Comparison of ENCODE assay signal across 19 cellular contexts in genomic region chr1:92886886-92887419, GRCh38. TPM values are rescaled to one million over a fixed set of nuclear protein-coding genes. Genes with fewer than 3 reads are reported as not detected.
DNase-seq lines count a peak whose midpoint lies in the region; TF ChIP-seq lines count a peak whose summit lies in the region.
"Had no signal": no experiment of that assay in that cellular context is flagged by ENCODE, and none has a peak within 500 bp of the region (broad histone marks: within the 10 kb centered on the region; RNA-seq: fewer than 3 reads in every experiment).

No MANE protein-coding gene starts in this region.

- no peaks in the 10 kb centered on the region for H3K36me3 ChIP-seq in hepatocyte (replicated peaks; ENCODE audit: insufficient read depth, low read depth)
- H3K36me3 ChIP-seq: Peyer's patch, prostate gland had no signal

- H4K20me1 ChIP-seq in hepatocyte (ENCODE audit: insufficient read depth, poor library complexity, severe bottlenecking) = no peaks in the 10 kb centered on the region

- peaks cover 6% of the 10 kb centered on the region for H3K4me1 ChIP-seq in hepatocyte (ENCODE audit: insufficient read depth)
- H3K4me1 ChIP-seq: prostate gland had no signal

- peak overlapping the region; percentile 14 for H3K4me3 Mint-ChIP-seq in type B pancreatic cell
- H3K4me3 Mint-ChIP-seq: activated CD4-positive, alpha-beta memory T cell treated with anti-CD3 and anti-CD28 coated beads for 36 hours; GM23338; nephron had no signal

- H3K36me3 Mint-ChIP-seq in type B pancreatic cell = no peaks in the 10 kb centered on the region

- peaks cover 12% of the 10 kb centered on the region for H3K9me3 ChIP-seq in hepatocyte (ENCODE audit: low read depth)
- H3K9me3 ChIP-seq: Peyer's patch, prostate gland had no signal

- no peak overlapping the region for H3K4me3 ChIP-seq in hepatocyte
- H3K4me3 ChIP-seq: GM23338, Peyer's patch, prostate gland had no signal

- DNase-seq in DMS53 treated with DMSO at 0.1 percent for 48 hours (lab: John Stamatoyannopoulos, UW; ENCODE audit: unreplicated experiment) = peak; percentile 98
- DNase-seq in NCI-H510A (lab: John Stamatoyannopoulos, UW) = peak; percentile 70
- peak; percentile 74 for DNase-seq in hepatocyte (ENCODE audit: low spot score)
- DNase-seq in type B pancreatic cell (ENCODE audit: extremely low spot score, unreplicated experiment) = no peak
- no peak for DNase-seq in activated T-cell treated with anti-CD3 and anti-CD28 coated beads, Interleukin-2, amount 50 U/mL, for 48 hours
- no peak for DNase-seq in epidermal melanocyte (ENCODE audit: insufficient read length, low spot score)
- no peak for DNase-seq in effector CD4-positive, alpha-beta T cell
- DNase-seq: activated CD4-positive, alpha-beta memory T cell treated with anti-CD3 and anti-CD28 coated beads for 36 hours; activated naive CD4-positive, alpha-beta T cell treated with Interleukin-2 at 50 U/mL for 16 hours; DMS79; mesenchymal stem cell; NCI-H187 treated with DMSO at 0.1 percent for 48 hours; NCI-H82; Peyer's patch; small intestine; stimulated activated CD4-positive, alpha-beta T cell treated with anti-CD3 and anti-CD28 coated beads, Interleukin-4, amount 100 ng/mL, for 24 hours had no signal

- peak overlapping the region; percentile 87 for H3K27ac ChIP-seq in hepatocyte
- H3K27ac ChIP-seq: Peyer's patch, prostate gland had no signal

- no peaks in the 10 kb centered on the region for H3K27me3 Mint-ChIP-seq in type B pancreatic cell
- H3K27me3 Mint-ChIP-seq: activated CD4-positive, alpha-beta memory T cell treated with anti-CD3 and anti-CD28 coated beads for 36 hours had no signal

- TF ChIP-seq CTCF in hepatocyte (IDR thresholded peaks at IDR 0.05; ENCODE audit: poor library complexity) (no peak), type B pancreatic cell (conservative IDR thresholded peaks at IDR 0.05) (no peak)

- no peaks in the 10 kb centered on the region for H3K9me3 Mint-ChIP-seq in type B pancreatic cell

- H3K27ac Mint-ChIP-seq in type B pancreatic cell = peak overlapping the region; percentile 14
- H3K27ac Mint-ChIP-seq: activated CD4-positive, alpha-beta memory T cell treated with anti-CD3 and anti-CD28 coated beads for 36 hours; GM23338; nephron had no signal

- no peaks in the 10 kb centered on the region for H3K4me1 Mint-ChIP-seq in type B pancreatic cell (ENCODE audit: unreplicated experiment)
- H3K4me1 Mint-ChIP-seq: GM23338, nephron had no signal

- no peak overlapping the region for H2AFZ ChIP-seq in hepatocyte
- H2AFZ ChIP-seq: GM23338 had no signal

- WGBS in hepatocyte (ENCODE audit: low lambda C conversion rate, missing lambda C conversion rate) = 62% methylated on average over 2 of the region's 2 CpGs

- peak overlapping the region; percentile 23 for H3K4me2 ChIP-seq in hepatocyte
- H3K4me2 ChIP-seq: GM23338 had no signal

- no peaks in the 10 kb centered on the region for H3K9me2 ChIP-seq in hepatocyte (replicated peaks; ENCODE audit: insufficient read depth)

- no peaks in the 10 kb centered on the region for H3K79me2 ChIP-seq in hepatocyte

- H3K27me3 ChIP-seq in hepatocyte = no peaks in the 10 kb centered on the region
- H3K27me3 ChIP-seq: Peyer's patch had no signal

RNA-seq across cellular contexts. Expression of gene RPL5, which starts 55.1 kb away (rescaled TPM):
- total RNA-seq in hepatocyte (1,737 and 2,070 TPM in 2 replicates), type B pancreatic cell (ENCODE audit: low replicate concordance) (1,339 and 1,496 TPM in 2 replicates)
- polyA plus RNA-seq in hepatocyte = 668 and 726 TPM in 2 replicates

Comparison
In these comparisons a context has a peak if more than half of its experiments do, and no peak if none do; other contexts are left out.
1. DNase-seq: peak in DMS53 treated with DMSO at 0.1 percent for 48 hours (single experiment), NCI-H510A (single experiment) and hepatocyte (single experiment); none in type B pancreatic cell (single experiment), activated T-cell treated with anti-CD3 and anti-CD28 coated beads, Interleukin-2, amount 50 U/mL, for 48 hours (0 of 2), epidermal melanocyte (single experiment) and effector CD4-positive, alpha-beta T cell (single experiment).